Comparison of ENCODE assay signal across 21 cellular contexts in genomic region chr11:1701041-1701807, GRCh38. TPM values are rescaled to one million over a fixed set of nuclear protein-coding genes. Genes with fewer than 3 reads are reported as not detected.
A peak's percentile ranks its signal among the peaks of the same experiment; 100 is the strongest.
DNase-seq lines count a peak whose midpoint lies in the region; ATAC-seq, FAIRE-seq and TF ChIP-seq lines count a peak whose summit lies in the region.
"Had no signal": no experiment of that assay in that cellular context is flagged by ENCODE, and none has a peak within 500 bp of the region (broad histone marks: within the 10 kb centered on the region; RNA-seq: fewer than 3 reads in every experiment).

No MANE protein-coding gene starts in this region.

- H2AFZ ChIP-seq in Loucy (ENCODE audit: low read length), result no peak overlapping the region
- H2AFZ ChIP-seq: parathyroid adenoma had no signal

- peak overlapping the region; percentile 74 for H3K9ac ChIP-seq in Loucy (ENCODE audit: low read depth, low read length, poor library complexity, severe bottlenecking)
- H3K9ac ChIP-seq: KMS-11, parathyroid adenoma had no signal

- H3K79me2 ChIP-seq in Loucy (ENCODE audit: insufficient read depth, low read length), result no peaks in the 10 kb centered on the region
- H3K79me2 ChIP-seq: parathyroid adenoma had no signal

- H3F3A ChIP-seq in Loucy (ENCODE audit: low read depth), result peaks cover 29% of the 10 kb centered on the region

- H3K27me3 ChIP-seq in Loucy (ENCODE audit: insufficient read depth, low read length, poor library complexity, severe bottlenecking) (no peaks in the 10 kb centered on the region), bronchial epithelial cell (ENCODE audit: control insufficient read depth, insufficient read depth, low read length) (no peaks in the 10 kb centered on the region), spleen (replicated peaks in 1 of 7) (peaks cover 0 to 6% (median 0%) of the 10 kb centered on the region in 7 donors)

- no peak for TF ChIP-seq POLR2A in spleen (IDR thresholded peaks at IDR 0.05)

- no peaks in the 10 kb centered on the region for H3K36me3 ChIP-seq in Loucy (ENCODE audit: insufficient read depth, low read length)
- no peaks in the 10 kb centered on the region for H3K36me3 ChIP-seq in bronchial epithelial cell (ENCODE audit: control insufficient read depth, insufficient read depth, low read length)
- no peaks in the 10 kb centered on the region for H3K36me3 ChIP-seq in spleen
- H3K36me3 ChIP-seq in mucosa of descending colon (ENCODE audit: low read depth), result no peaks in the 10 kb centered on the region

- WGBS in spleen, 5 donors, result 41 to 67% (median 61%) methylated on average over 8 to 14 of the region's 14 CpGs

- peak; percentile 69 for TF ChIP-seq CTCF in Loucy (conservative IDR thresholded peaks at IDR 0.05; ENCODE audit: low read length)
- TF ChIP-seq CTCF in bronchial epithelial cell (IDR thresholded peaks at IDR 0.05; ENCODE audit: insufficient read depth, low read length, severe bottlenecking), result no peak
- TF ChIP-seq CTCF in spleen (IDR thresholded peaks at IDR 0.05 in 8 of 11, conservative IDR thresholded peaks at IDR 0.05 in 3 of 11), result no peak
- no peak for TF ChIP-seq CTCF in mucosa of descending colon (IDR thresholded peaks at IDR 0.05)

- H3K4me2 ChIP-seq in Loucy (ENCODE audit: low read depth, low read length, poor library complexity, severe bottlenecking), result peak overlapping the region; percentile 75
- H3K4me2 ChIP-seq: KMS-11 had no signal

- DNase-seq in activated CD4-positive, alpha-beta T cell treated with anti-CD3 and anti-CD28 coated beads for 48 hours, result peak; percentile 31
- DNase-seq in activated CD4-positive, alpha-beta T cell treated with anti-CD3 and anti-CD28 coated beads, Interleukin-2, amount 50 U/mL, for 1 hour, result no peak
- DNase-seq in bronchial epithelial cell (ENCODE audit: low read depth) (no peak), spleen (peak; percentile 50), GF-D8 (lab: John Stamatoyannopoulos, UW) (no peak), mucosa of descending colon (no peak), NCI-H446 treated with DMSO at 0.1 percent for 48 hours (lab: John Stamatoyannopoulos, UW) (no peak)
- DNase-seq: CD4-positive, CD25-positive, alpha-beta regulatory T cell; cortex of kidney; EL; erythroblast; midbrain; NCI-H1436; NCI-H510A treated with DMSO at 0.1 percent for 48 hours had no signal

- intact Hi-C loops in spleen (cut with DNase I; ENCODE audit: low total_unique reads), result no loop called here
- intact Hi-C loops in mucosa of descending colon (cut with DNase I, micrococcal nuclease), result no loop called here

- H3K4me3 ChIP-seq in Loucy (ENCODE audit: low read length, poor library complexity, severe bottlenecking) (peak overlapping the region; percentile 58), bronchial epithelial cell (ENCODE audit: low read depth, low read length) (no peak overlapping the region), spleen (no peak overlapping the region), mucosa of descending colon (no peak overlapping the region)
- H3K4me3 ChIP-seq: skin epidermis had no signal

- H3K27ac ChIP-seq in spleen, result no peak overlapping the region
- H3K27ac ChIP-seq: KMS-11, parathyroid adenoma, skin epidermis had no signal

- peak; percentile 68 for FAIRE-seq in bronchial epithelial cell (lab: Jason Lieb, UNC)
- FAIRE-seq: keratinocyte had no signal

- peaks cover 18% of the 10 kb centered on the region for H3K9me3 ChIP-seq in Loucy (ENCODE audit: insufficient read depth, low read depth, low read length)
- no peaks in the 10 kb centered on the region for H3K9me3 ChIP-seq in spleen
- H3K9me3 ChIP-seq in mucosa of descending colon, result no peaks in the 10 kb centered on the region

- ATAC-seq in mucosa of descending colon, result no peak
- ATAC-seq: Panc1 had no signal

- H3K4me1 ChIP-seq in Loucy (ENCODE audit: insufficient read depth, low read length, poor library complexity, severe bottlenecking) (peaks cover 56% of the 10 kb centered on the region), spleen (peaks cover 0 to 19% (median 0%) of the 10 kb centered on the region in 6 donors), mucosa of descending colon (ENCODE audit: low read depth) (no peaks in the 10 kb centered on the region)
- H3K4me1 ChIP-seq: parathyroid adenoma had no signal

- H4K20me1 ChIP-seq in Loucy (ENCODE audit: insufficient read depth, low read length, poor library complexity, severe bottlenecking), result no peaks in the 10 kb centered on the region

- H3K9me2 ChIP-seq in Loucy (replicated peaks; ENCODE audit: low read depth, low read length), result no peaks in the 10 kb centered on the region

RNA-seq across cellular contexts. Expression of gene KRTAP5-6, which starts 4.2 kb away (rescaled TPM):
- total RNA-seq in bronchial epithelial cell (not detected in 2 replicates), spleen (not detected), mucosa of descending colon (not detected)
- not detected for polyA plus RNA-seq in spleen
- total RNA-seq: A172; CD4-positive, CD25-positive, alpha-beta regulatory T cell had no signal
- polyA plus RNA-seq: CD4-positive, CD25-positive, alpha-beta regulatory T cell; keratinocyte had no signal

RNA-seq across cellular contexts. Expression of gene IFITM10, which starts 49.2 kb away (rescaled TPM):
- total RNA-seq in bronchial epithelial cell, result 1.3 and 2.4 TPM in 2 replicates
- total RNA-seq in spleen, result 10 to 100 TPM in 2 of 7 donors, 1 to 10 TPM in 5; 6.7 to 41.6 (median 8.2) TPM
- polyA plus RNA-seq in spleen, result 1 to 10 TPM in 2 of 3 donors, under 1 TPM in 1; 0.80 to 6.9 (median 2.4) TPM
- 1 to 10 TPM in 2 of 3 donors, under 1 TPM in 1; 0.46 to 2.8 (median 1.9) TPM for total RNA-seq in mucosa of descending colon
- polyA plus RNA-seq: CD4-positive, CD25-positive, alpha-beta regulatory T cell had no signal

Comparison
In these comparisons a context has a peak if more than half of its experiments do, and no peak if none do; other contexts are left out.
1. DNase-seq: peak in activated CD4-positive, alpha-beta T cell treated with anti-CD3 and anti-CD28 coated beads for 48 hours (single experiment) and spleen (single experiment); none in activated CD4-positive, alpha-beta T cell treated with anti-CD3 and anti-CD28 coated beads, Interleukin-2, amount 50 U/mL, for 1 hour (single experiment), bronchial epithelial cell (single experiment), GF-D8 (single experiment), mucosa of descending colon (0 of 3) and NCI-H446 treated with DMSO at 0.1 percent for 48 hours (single experiment).